In genomic region chr5:17146280-17146841, GRCh38 we compare ENCODE assay signal across 1 cellular context.
TF ChIP-seq lines count a peak whose summit lies in the region.

No MANE protein-coding gene starts in this region.

TF ChIP-seq in K562, 482 proteins besides CTCF, POLR2A, EP300 and RAD21 (continued from another document):
- TF ChIP-seq ZNF512 (tag; IDR thresholded peaks at IDR 0.05), result peak; percentile 54; the same call in 1 of the 2 replicates
TF ChIP-seq in K562: peak in this region for 1.
